Comparison of ENCODE assay signal across 11 cellular contexts in genomic region chr10:117449636-117450035, GRCh38.
DNase-seq lines count a peak whose midpoint lies in the region; ATAC-seq and TF ChIP-seq lines count a peak whose summit lies in the region.
"Had no signal": no experiment of that assay in that cellular context is flagged by ENCODE, and none has a peak within 500 bp of the region (broad histone marks: within the 10 kb centered on the region; RNA-seq: fewer than 3 reads in every experiment).

No MANE protein-coding gene starts in this region.

- H3K9ac ChIP-seq in OCI-LY1 (ENCODE audit: low read length): no peak overlapping the region

- H2AFZ ChIP-seq in GM23338 (no peak overlapping the region), OCI-LY1 (ENCODE audit: low read length) (no peak overlapping the region)

- no peak overlapping the region for H3K4me3 Mint-ChIP-seq in GM23338
- H3K4me3 Mint-ChIP-seq: naive thymus-derived CD8-positive, alpha-beta T cell had no signal

- peaks cover 37% of the 10 kb centered on the region for H3K36me3 Mint-ChIP-seq in GM23338 (ENCODE audit: low read depth)

- no peaks in the 10 kb centered on the region for H3K9me2 ChIP-seq in GM23338 (ENCODE audit: insufficient read depth)
- no peaks in the 10 kb centered on the region for H3K9me2 ChIP-seq in OCI-LY1 (ENCODE audit: low read depth, low read length)

- H3K4me2 ChIP-seq in GM23338 (no peak overlapping the region), OCI-LY1 (ENCODE audit: low read length) (no peak overlapping the region)

- intact Hi-C loops in spleen (cut with DNase I; ENCODE audit: low total_unique reads): no loop called here

- H3K27me3 Mint-ChIP-seq in GM23338 (ENCODE audit: insufficient read depth, low read depth, poor library complexity): peaks cover 4% of the 10 kb centered on the region

- H4K20me1 ChIP-seq in GM23338 (replicated peaks; ENCODE audit: insufficient read depth) (no peaks in the 10 kb centered on the region), OCI-LY1 (ENCODE audit: insufficient read depth, low read length) (no peaks in the 10 kb centered on the region)

- no peak for ATAC-seq in GM23338
- ATAC-seq: left colon; naive thymus-derived CD8-positive, alpha-beta T cell; sciatic nerve had no signal

- H3K27me3 ChIP-seq in GM23338 (ENCODE audit: insufficient read depth) (no peaks in the 10 kb centered on the region), OCI-LY1 (ENCODE audit: insufficient read depth, low read length) (no peaks in the 10 kb centered on the region), spleen (replicated peaks in 1 of 7) (peaks cover 0 to 21% (median 0%) of the 10 kb centered on the region in 7 donors), HAP-1 (ENCODE audit: low read depth) (no peaks in the 10 kb centered on the region)

- peak; percentile 40 for DNase-seq in GM23338 (ENCODE audit: low spot score)
- DNase-seq in epithelial cell of esophagus (ENCODE audit: low read depth): no peak
- DNase-seq in spleen: peak; percentile 60
- DNase-seq in stimulated activated CD4-positive, alpha-beta T cell treated with anti-CD3 and anti-CD28 coated beads, Interleukin-15, amount 100 ng/mL, for 24 hours: no peak
- no peak for DNase-seq in HAP-1 (ENCODE audit: low spot score in 2 of 2)
- DNase-seq in NCI-H2029 (lab: John Stamatoyannopoulos, UW): no peak
- DNase-seq: naive thymus-derived CD8-positive, alpha-beta T cell; NCI-H82 had no signal

- H3K9me3 ChIP-seq in OCI-LY1 (ENCODE audit: low read length) (peaks cover 8% of the 10 kb centered on the region), spleen (peaks cover 0 to 38% (median 16%) of the 10 kb centered on the region in 8 donors), HAP-1 (peaks cover 3% of the 10 kb centered on the region; the same call in 1 of the 2 replicates)

- TF ChIP-seq CTCF in GM23338 (conservative IDR thresholded peaks at IDR 0.05; ENCODE audit: low read depth in 2 of 2): peak; percentile 53 to 65
- 0 out of 2 replicates have a peak, but pooled peaks have one; percentile 7 for TF ChIP-seq CTCF in OCI-LY1 (IDR thresholded peaks at IDR 0.05; ENCODE audit: low read length)
- TF ChIP-seq CTCF in epithelial cell of esophagus (IDR thresholded peaks at IDR 0.05; ENCODE audit: insufficient read depth, low read depth, low read length, missing control alignments): peak; percentile 18
- no peak for TF ChIP-seq CTCF in spleen (IDR thresholded peaks at IDR 0.05 in 8 of 11, conservative IDR thresholded peaks at IDR 0.05 in 3 of 11)

- no peaks in the 10 kb centered on the region for H3F3A ChIP-seq in GM23338 (replicated peaks; ENCODE audit: low read depth)
- no peaks in the 10 kb centered on the region for H3F3A ChIP-seq in OCI-LY1 (ENCODE audit: insufficient read depth, low read length)

- peaks cover 58% of the 10 kb centered on the region for H3K9me3 Mint-ChIP-seq in GM23338

- H3K36me3 ChIP-seq in GM23338 (ENCODE audit: insufficient read depth): no peaks in the 10 kb centered on the region; the same call in 1 of the 2 replicates
- no peaks in the 10 kb centered on the region for H3K36me3 ChIP-seq in OCI-LY1 (ENCODE audit: insufficient read depth, low read length)
- no peaks in the 10 kb centered on the region for H3K36me3 ChIP-seq in spleen
- no peaks in the 10 kb centered on the region for H3K36me3 ChIP-seq in HAP-1 (replicated peaks)

- H3K4me1 ChIP-seq in GM23338 (ENCODE audit: insufficient read depth) (no peaks in the 10 kb centered on the region), OCI-LY1 (ENCODE audit: insufficient read depth, low read length, severe bottlenecking) (no peaks in the 10 kb centered on the region), spleen (peaks cover 0 to 9% (median 0%) of the 10 kb centered on the region in 6 donors), HAP-1 (no peaks in the 10 kb centered on the region)

- in situ Hi-C loops in HAP-1 (cut with MboI; ENCODE audit: low sequenced_read_pairs): no loop called here

- no peak for TF ChIP-seq POLR2A in spleen (IDR thresholded peaks at IDR 0.05)

- no peaks in the 10 kb centered on the region for H3K79me2 ChIP-seq in GM23338 (replicated peaks; ENCODE audit: insufficient read depth)
- no peaks in the 10 kb centered on the region for H3K79me2 ChIP-seq in OCI-LY1 (ENCODE audit: insufficient read depth, low read length)

- 69 to 83% (median 74%) methylated on average over 6 of the region's 6 CpGs for WGBS in spleen, 5 donors

- no peak overlapping the region for H3K27ac Mint-ChIP-seq in GM23338
- H3K27ac Mint-ChIP-seq: naive thymus-derived CD8-positive, alpha-beta T cell had no signal

- no peaks in the 10 kb centered on the region for H3K4me1 Mint-ChIP-seq in GM23338

- H3K27ac ChIP-seq in GM23338 (ENCODE audit: low read depth): no peak overlapping the region
- no peak overlapping the region for H3K27ac ChIP-seq in OCI-LY1 (ENCODE audit: low read depth, low read length, poor library complexity, severe bottlenecking)
- no peak overlapping the region for H3K27ac ChIP-seq in spleen

- H3K4me3 ChIP-seq in GM23338: no peak overlapping the region
- H3K4me3 ChIP-seq in OCI-LY1 (ENCODE audit: low read depth, low read length, poor library complexity, severe bottlenecking): no peak overlapping the region
- H3K4me3 ChIP-seq in epithelial cell of esophagus (ENCODE audit: low read length): no peak overlapping the region
- H3K4me3 ChIP-seq in spleen: no peak overlapping the region
- H3K4me3 ChIP-seq in HAP-1: no peak overlapping the region

TF ChIP-seq in GM23338, 12 proteins besides CTCF, POLR2A, EP300 and RAD21 (continues in another document):
- TF ChIP-seq STAT1 (IDR thresholded peaks at IDR 0.05; ENCODE audit: unreplicated experiment) (no peak), ZNF462 (CRISPR knock-in tag; IDR thresholded peaks at IDR 0.05) (no peak), EZH2phosphoT487 (IDR thresholded peaks at IDR 0.05; ENCODE audit: unreplicated experiment) (no peak), NANOG (IDR thresholded peaks at IDR 0.05; ENCODE audit: borderline replicate concordance) (no peak)
- TF ChIP-seq, protein P1, sequence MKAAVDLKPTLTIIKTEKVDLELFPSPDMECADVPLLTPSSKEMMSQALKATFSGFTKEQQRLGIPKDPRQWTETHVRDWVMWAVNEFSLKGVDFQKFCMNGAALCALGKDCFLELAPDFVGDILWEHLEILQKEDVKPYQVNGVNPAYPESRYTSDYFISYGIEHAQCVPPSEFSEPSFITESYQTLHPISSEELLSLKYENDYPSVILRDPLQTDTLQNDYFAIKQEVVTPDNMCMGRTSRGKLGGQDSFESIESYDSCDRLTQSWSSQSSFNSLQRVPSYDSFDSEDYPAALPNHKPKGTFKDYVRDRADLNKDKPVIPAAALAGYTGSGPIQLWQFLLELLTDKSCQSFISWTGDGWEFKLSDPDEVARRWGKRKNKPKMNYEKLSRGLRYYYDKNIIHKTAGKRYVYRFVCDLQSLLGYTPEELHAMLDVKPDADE (IDR thresholded peaks at IDR 0.05): no peak

Comparison
In these comparisons a context has a peak if more than half of its experiments do, and no peak if none do; other contexts are left out.
1. DNase-seq: peak in GM23338 (single experiment) and spleen (single experiment); none in epithelial cell of esophagus (single experiment), stimulated activated CD4-positive, alpha-beta T cell treated with anti-CD3 and anti-CD28 coated beads, Interleukin-15, amount 100 ng/mL, for 24 hours (single experiment), HAP-1 (0 of 2) and NCI-H2029 (single experiment).
2. CTCF ChIP-seq: peak in GM23338 (2 of 2), OCI-LY1 (single experiment) and epithelial cell of esophagus (single experiment); none in spleen (0 of 11).